32 cellular contexts compared by ENCODE assay signal in genomic region chr4:144366425-144366824, GRCh38.
"Had no signal": no experiment of that assay in that cellular context is flagged by ENCODE, and none has a peak within 500 bp of the region (broad histone marks: within the 10 kb centered on the region; RNA-seq: fewer than 3 reads in every experiment).

No MANE protein-coding gene starts in this region.

- H3K36me3 ChIP-seq: brain microvascular endothelial cell, breast epithelium had no signal

- H3K27me3 ChIP-seq: body of pancreas, brain microvascular endothelial cell, breast epithelium had no signal

- DNase-seq: activated B cell treated with CpG ODN at 0.5 μM for 24 hours; activated CD4-positive, alpha-beta memory T cell treated with anti-CD3 and anti-CD28 coated beads for 36 hours; activated CD4-positive, alpha-beta T cell treated with anti-CD3 and anti-CD28 coated beads for 4 hours; activated CD4-positive, alpha-beta T cell treated with anti-CD3 and anti-CD28 coated beads, Interleukin-2, amount 10 ng/mL, durations not matched to agents 24 days and 14 days; activated CD4-positive, alpha-beta T cell treated with anti-CD3 and anti-CD28 coated beads, Interleukin-2, amount 50 U/mL, for 1 hour; activated CD4-positive, alpha-beta T cell treated with anti-CD3 and anti-CD28 coated beads, Interleukin-2, amount 50 U/mL, for 4 hours; activated CD4-positive, CD25-positive, alpha-beta regulatory T cell treated with anti-CD3 and anti-CD28 coated beads, Interleukin-2, amount 50 U/mL, for 72 hours; activated CD8-positive, alpha-beta memory T cell treated with anti-CD3 and anti-CD28 coated beads, Interleukin-2, amount 50 U/mL, for 4 hours; activated CD8-positive, alpha-beta T cell treated with anti-CD3 and anti-CD28 coated beads for 36 hours; activated effector memory CD4-positive, alpha-beta T cell treated with anti-CD3 and anti-CD28 coated beads, Interleukin-2, amount 50 U/mL, for 16 hours; activated gamma-delta T cell treated with Interleukin-2 at 50 U/mL for 16 hours; activated naive CD4-positive, alpha-beta T cell; activated naive CD4-positive, alpha-beta T cell treated with anti-CD3 and anti-CD28 coated beads for 36 hours; activated naive CD4-positive, alpha-beta T cell treated with anti-CD3 and anti-CD28 coated beads, Interleukin-2, amount 50 U/mL, for 16 hours; activated naive CD8-positive, alpha-beta T cell treated with anti-CD3 and anti-CD28 coated beads for 36 hours; activated T-cell treated with anti-CD3 and anti-CD28 coated beads for 4 hours; activated T-cell treated with anti-CD3 and anti-CD28 coated beads, Interleukin-2, amount 50 U/mL, for 1 hour; activated T-cell treated with anti-CD3 and anti-CD28 coated beads, Interleukin-2, amount 50 U/mL, for 4 hours; activated T-cell treated with anti-CD3 and anti-CD28 coated beads, Interleukin-2, amount 50 U/mL, for 72 hours; amygdala; anterior cingulate cortex; body of pancreas; brain microvascular endothelial cell; central memory CD4-positive, alpha-beta T cell; SW 1271; T-helper 1 cell; T-helper 2 cell; T-helper 9 cell had no signal

- H3K27ac ChIP-seq: body of pancreas, brain microvascular endothelial cell, breast epithelium, VCaP had no signal

- H3K4me3 ChIP-seq: body of pancreas, breast epithelium had no signal

- H3K4me1 ChIP-seq: body of pancreas, breast epithelium had no signal

- H3K9me3 ChIP-seq: body of pancreas, breast epithelium had no signal

- ATAC-seq: activated CD8-positive, alpha-beta T cell treated with anti-CD3 and anti-CD28 coated beads for 36 hours; activated naive CD4-positive, alpha-beta T cell treated with anti-CD3 and anti-CD28 coated beads, Interleukin-2, amount 50 U/mL, for 72 hours; activated T-cell treated with anti-CD3 and anti-CD28 coated beads, Interleukin-2, amount 50 U/mL, for 4 hours; activated T-cell treated with anti-CD3 and anti-CD28 coated beads, Interleukin-2, amount 50 U/mL, for 72 hours; activated T-helper 17 cell treated with anti-CD3 and anti-CD28 coated beads, Interleukin-2, amount 50 U/mL, for 72 hours; body of pancreas had no signal
